In genomic region chr20:40787922-40788321, GRCh38 we compare ENCODE assay signal across 28 cellular contexts.
"Had no signal": no experiment of that assay in that cellular context is flagged by ENCODE, and none has a peak within 500 bp of the region (broad histone marks: within the 10 kb centered on the region; RNA-seq: fewer than 3 reads in every experiment).

No MANE protein-coding gene starts in this region.

- H3K4me3 Mint-ChIP-seq: natural killer cell; nephron; neural progenitor cell; stimulated activated effector memory CD8-positive, alpha-beta T cell treated with anti-CD3 and anti-CD28 coated beads, Interleukin-12 subunit alpha, Interleukin-12 subunit beta, amount 100 ng/mL, for 72 hours; stimulated activated naive B cell treated with anti-CD40 and anti-IgM and Interleukin-4, amounts not matched to agents 10 μg/mL and 1 μg/mL and 100 μg/mL, for 72 hours; stimulated activated naive CD8-positive, alpha-beta T cell treated with anti-CD3 and anti-CD28 coated beads, Interleukin-15, Interleukin-2, amounts not matched to agents 100 ng/mL and 50 ng/mL, for 24 hours; type B pancreatic cell had no signal

- H3K9me3 ChIP-seq: ovary, psoas muscle, right lobe of liver, sigmoid colon, stomach, thoracic aorta, thyroid gland, upper lobe of right lung, uterus had no signal

- H3K27ac ChIP-seq: neural progenitor cell, ovary, parathyroid adenoma, psoas muscle, right lobe of liver, sigmoid colon, thoracic aorta, thyroid gland, transverse colon, upper lobe of right lung, uterus had no signal

- DNase-seq: natural killer cell; occipital lobe; ovary; posterior cingulate gyrus; psoas muscle; right cardiac atrium; right lobe of liver; sigmoid colon; small intestine; stimulated activated CD4-positive, alpha-beta T cell treated with anti-CD3 and anti-CD28 coated beads, Interleukin-15, amount 100 ng/mL, for 24 hours; stimulated activated CD4-positive, alpha-beta T cell treated with anti-CD3 and anti-CD28 coated beads, Interleukin-2, amount 100 ng/mL, for 24 hours; stimulated activated CD4-positive, alpha-beta T cell treated with anti-CD3 and anti-CD28 coated beads, Interleukin-2, amount 100 ng/mL, for 48 hours; stimulated activated CD4-positive, alpha-beta T cell treated with anti-CD3 and anti-CD28 coated beads, Interleukin-4, amount 100 ng/mL, for 24 hours; stimulated activated naive B cell treated with anti-CD40 and anti-IgM and Interleukin-4, amounts not matched to agents 10 μg/mL and 1 μg/mL and 100 μg/mL, for 72 hours; stimulated activated naive CD4-positive, alpha-beta T cell treated with Interleukin-2 at 50 U/mL for 16 hours; stomach; thyroid gland; transverse colon; upper lobe of right lung; uterus had no signal

- ATAC-seq: natural killer cell; psoas muscle; right cardiac atrium; right lobe of liver; stimulated activated effector memory CD8-positive, alpha-beta T cell treated with anti-CD3 and anti-CD28 coated beads, Interleukin-12 subunit alpha, Interleukin-12 subunit beta, amount 100 ng/mL, for 72 hours; stimulated activated naive B cell treated with anti-CD40 and anti-IgM and Interleukin-4, amounts not matched to agents 10 μg/mL and 1 μg/mL and 100 μg/mL, for 72 hours; upper lobe of right lung had no signal

- H3K36me3 ChIP-seq: neural progenitor cell, ovary, right lobe of liver, sigmoid colon, stomach, thoracic aorta, thyroid gland, transverse colon, upper lobe of right lung, uterus had no signal

- H3K27me3 ChIP-seq: neural progenitor cell, ovary, thyroid gland, transverse colon, uterus had no signal

- H3K4me3 ChIP-seq: neural progenitor cell, ovary, psoas muscle, right lobe of liver, sigmoid colon, stomach, thoracic aorta, thyroid gland, transverse colon, upper lobe of right lung, uterus had no signal

- H3K4me1 ChIP-seq: neural progenitor cell, psoas muscle, right lobe of liver, sigmoid colon, thyroid gland, upper lobe of right lung, uterus had no signal

- H3K4me1 Mint-ChIP-seq: nephron; neural progenitor cell; stimulated activated effector memory CD8-positive, alpha-beta T cell treated with anti-CD3 and anti-CD28 coated beads, Interleukin-12 subunit alpha, Interleukin-12 subunit beta, amount 100 ng/mL, for 72 hours; stimulated activated naive B cell treated with anti-CD40 and anti-IgM and Interleukin-4, amounts not matched to agents 10 μg/mL and 1 μg/mL and 100 μg/mL, for 72 hours had no signal

- H3K9me3 Mint-ChIP-seq: natural killer cell, neural progenitor cell, type B pancreatic cell had no signal

- H3K36me3 Mint-ChIP-seq: natural killer cell; neural progenitor cell; stimulated activated effector memory CD8-positive, alpha-beta T cell treated with anti-CD3 and anti-CD28 coated beads, Interleukin-12 subunit alpha, Interleukin-12 subunit beta, amount 100 ng/mL, for 72 hours; stimulated activated naive B cell treated with anti-CD40 and anti-IgM and Interleukin-4, amounts not matched to agents 10 μg/mL and 1 μg/mL and 100 μg/mL, for 72 hours had no signal

- H3K27ac Mint-ChIP-seq: natural killer cell; nephron; neural progenitor cell; progenitor cell of endocrine pancreas; stimulated activated effector memory CD8-positive, alpha-beta T cell treated with anti-CD3 and anti-CD28 coated beads, Interleukin-12 subunit alpha, Interleukin-12 subunit beta, amount 100 ng/mL, for 72 hours; stimulated activated naive B cell treated with anti-CD40 and anti-IgM and Interleukin-4, amounts not matched to agents 10 μg/mL and 1 μg/mL and 100 μg/mL, for 72 hours; stimulated activated naive CD8-positive, alpha-beta T cell treated with anti-CD3 and anti-CD28 coated beads, Interleukin-15, Interleukin-2, amounts not matched to agents 100 ng/mL and 50 ng/mL, for 24 hours; type B pancreatic cell had no signal

- FAIRE-seq: small intestine had no signal
